Comparison of ENCODE assay signal across 17 cellular contexts in the genomic region with DNA sequence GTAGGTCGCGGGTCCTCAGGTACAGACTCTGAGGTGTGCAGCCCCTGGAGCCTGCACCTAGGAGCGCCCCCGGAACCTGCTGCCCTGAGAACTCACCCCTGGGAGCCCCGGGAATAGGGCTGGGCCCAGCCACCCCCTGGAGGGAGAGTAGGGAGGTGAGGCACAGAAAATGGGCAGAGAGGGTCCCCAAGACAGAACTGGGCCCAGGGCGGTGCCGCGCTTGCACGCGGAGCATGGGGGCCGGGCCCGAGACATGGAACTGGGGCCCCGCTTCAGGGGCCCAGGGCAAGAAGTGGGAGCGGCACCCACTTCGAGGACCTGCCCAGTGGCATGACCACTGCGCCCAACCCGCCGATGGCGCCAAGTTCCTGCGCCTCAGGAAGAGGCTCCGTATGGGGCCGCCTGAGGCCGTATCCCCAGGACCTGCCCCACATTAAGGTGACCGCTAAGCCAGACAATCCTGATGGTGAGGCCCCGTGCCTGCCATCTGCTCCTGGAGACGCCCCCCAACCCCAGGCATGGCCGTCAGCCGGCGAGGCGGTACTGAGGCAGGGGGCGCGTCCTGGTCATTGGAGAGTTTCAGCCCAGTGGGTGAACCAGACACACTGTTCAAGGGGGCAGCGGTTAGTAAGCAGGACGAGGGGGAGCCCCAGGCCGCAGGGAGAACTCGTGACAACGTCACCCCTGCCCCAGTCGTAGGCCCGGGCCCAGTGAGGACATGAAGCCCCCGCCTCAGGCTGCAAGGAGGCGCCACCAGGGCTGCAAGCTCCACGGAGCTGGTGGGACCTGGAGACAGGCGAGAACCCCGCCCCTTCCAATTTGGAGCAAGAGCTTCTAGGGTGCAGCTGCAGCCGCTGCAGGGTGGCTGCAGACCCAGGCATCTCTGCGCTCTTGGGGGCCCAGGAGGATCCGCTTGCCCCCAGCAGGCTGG.
"Had no signal": no experiment of that assay in that cellular context is flagged by ENCODE, and none has a peak within 500 bp of the region (broad histone marks: within the 10 kb centered on the region; RNA-seq: fewer than 3 reads in every experiment).

No MANE protein-coding gene starts in this region.

- H3K27ac ChIP-seq: adrenal gland, neutrophil, pancreas, testis had no signal

- H3K4me3 ChIP-seq: adrenal gland, pancreas had no signal

- H3K9me3 ChIP-seq: adrenal gland, neutrophil, pancreas, testis had no signal

- H3K36me3 ChIP-seq: adrenal gland, neutrophil, pancreas had no signal

- ATAC-seq: activated T-helper 17 cell treated with anti-CD3 and anti-CD28 coated beads, Interleukin-2, amount 50 U/mL, for 72 hours; left ventricle myocardium superior; pancreas had no signal

- DNase-seq: activated CD4-positive, alpha-beta T cell treated with anti-CD3 and anti-CD28 coated beads, Interleukin-2, amount 50 U/mL, for 4 hours; activated CD8-positive, alpha-beta memory T cell treated with anti-CD3 and anti-CD28 coated beads for 24 hours; activated CD8-positive, alpha-beta memory T cell treated with anti-CD3 and anti-CD28 coated beads, Interleukin-2, amount 50 U/mL, for 4 hours; activated T-cell treated with anti-CD3 and anti-CD28 coated beads, Interleukin-2, amount 50 U/mL, for 24 hours; adrenal gland; central memory CD4-positive, alpha-beta T cell; effector memory CD4-positive, alpha-beta T cell; hypothalamus; left ventricle myocardium superior; midbrain; natural killer cell; stimulated activated CD4-positive, alpha-beta T cell treated with anti-CD3 and anti-CD28 coated beads, Interleukin-1b, Interleukin-23, amount 100 ng/mL, for 48 hours; T-helper 9 cell; testis had no signal

- H3K27me3 ChIP-seq: adrenal gland, neutrophil, pancreas, testis had no signal

- H3K4me1 ChIP-seq: adrenal gland, pancreas, testis had no signal
